1 cellular context compared by ENCODE assay signal in the genomic region with DNA sequence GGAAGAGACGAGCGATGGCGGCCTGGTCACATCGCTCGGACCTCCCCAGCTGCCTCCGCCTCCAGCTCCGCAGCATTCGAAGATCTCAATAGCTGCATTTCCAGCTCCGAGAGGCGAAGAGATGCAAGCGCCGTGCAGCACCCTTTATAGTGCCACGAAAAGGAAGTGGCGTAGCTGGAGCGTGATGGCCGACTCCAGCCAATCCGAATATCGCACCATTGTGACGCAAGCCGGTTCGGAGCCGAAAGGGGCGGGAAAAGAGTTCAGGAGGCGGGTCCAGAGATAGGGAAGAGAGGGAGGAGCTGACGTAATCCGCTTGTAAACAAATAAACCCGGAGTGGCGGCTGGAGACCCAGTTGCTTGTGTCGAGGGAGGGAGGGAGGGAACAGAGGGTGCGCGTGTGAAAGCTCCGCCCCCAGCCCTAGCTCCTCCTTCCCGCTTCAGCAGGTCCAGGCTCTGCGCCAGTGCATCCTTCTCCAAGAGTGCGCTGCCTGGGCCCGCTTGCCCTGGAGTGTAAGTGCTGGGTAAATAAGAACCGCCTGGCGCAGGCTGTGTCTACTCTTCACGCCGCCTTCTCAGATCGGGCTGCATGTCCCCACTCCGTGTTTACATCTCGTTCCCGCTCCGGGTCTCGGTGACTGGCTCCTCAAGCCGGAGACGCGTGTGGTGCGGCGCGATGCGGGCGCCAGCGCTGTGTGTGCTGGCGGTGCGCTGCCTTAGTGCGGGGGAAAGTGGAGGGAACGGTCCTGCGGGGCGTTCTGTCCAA.
TF ChIP-seq lines count a peak whose summit lies in the region.

A gene with protein sequence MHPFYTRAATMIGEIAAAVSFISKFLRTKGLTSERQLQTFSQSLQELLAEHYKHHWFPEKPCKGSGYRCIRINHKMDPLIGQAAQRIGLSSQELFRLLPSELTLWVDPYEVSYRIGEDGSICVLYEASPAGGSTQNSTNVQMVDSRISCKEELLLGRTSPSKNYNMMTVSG (minus strand): TSS at position 116 of the 766 bp plus-strand sequence. CDS start 311 bp downstream, outside the sequence.

TF ChIP-seq in K562, 482 proteins besides CTCF, POLR2A, EP300 and RAD21 (continued from another document and continues in another):
- TF ChIP-seq, protein P1, sequence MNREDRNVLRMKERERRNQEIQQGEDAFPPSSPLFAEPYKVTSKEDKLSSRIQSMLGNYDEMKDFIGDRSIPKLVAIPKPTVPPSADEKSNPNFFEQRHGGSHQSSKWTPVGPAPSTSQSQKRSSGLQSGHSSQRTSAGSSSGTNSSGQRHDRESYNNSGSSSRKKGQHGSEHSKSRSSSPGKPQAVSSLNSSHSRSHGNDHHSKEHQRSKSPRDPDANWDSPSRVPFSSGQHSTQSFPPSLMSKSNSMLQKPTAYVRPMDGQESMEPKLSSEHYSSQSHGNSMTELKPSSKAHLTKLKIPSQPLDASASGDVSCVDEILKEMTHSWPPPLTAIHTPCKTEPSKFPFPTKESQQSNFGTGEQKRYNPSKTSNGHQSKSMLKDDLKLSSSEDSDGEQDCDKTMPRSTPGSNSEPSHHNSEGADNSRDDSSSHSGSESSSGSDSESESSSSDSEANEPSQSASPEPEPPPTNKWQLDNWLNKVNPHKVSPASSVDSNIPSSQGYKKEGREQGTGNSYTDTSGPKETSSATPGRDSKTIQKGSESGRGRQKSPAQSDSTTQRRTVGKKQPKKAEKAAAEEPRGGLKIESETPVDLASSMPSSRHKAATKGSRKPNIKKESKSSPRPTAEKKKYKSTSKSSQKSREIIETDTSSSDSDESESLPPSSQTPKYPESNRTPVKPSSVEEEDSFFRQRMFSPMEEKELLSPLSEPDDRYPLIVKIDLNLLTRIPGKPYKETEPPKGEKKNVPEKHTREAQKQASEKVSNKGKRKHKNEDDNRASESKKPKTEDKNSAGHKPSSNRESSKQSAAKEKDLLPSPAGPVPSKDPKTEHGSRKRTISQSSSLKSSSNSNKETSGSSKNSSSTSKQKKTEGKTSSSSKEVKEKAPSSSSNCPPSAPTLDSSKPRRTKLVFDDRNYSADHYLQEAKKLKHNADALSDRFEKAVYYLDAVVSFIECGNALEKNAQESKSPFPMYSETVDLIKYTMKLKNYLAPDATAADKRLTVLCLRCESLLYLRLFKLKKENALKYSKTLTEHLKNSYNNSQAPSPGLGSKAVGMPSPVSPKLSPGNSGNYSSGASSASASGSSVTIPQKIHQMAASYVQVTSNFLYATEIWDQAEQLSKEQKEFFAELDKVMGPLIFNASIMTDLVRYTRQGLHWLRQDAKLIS (CRISPR knock-in tag; IDR thresholded peaks at IDR 0.05), result peak; percentile 93; the same call in 1 of the 2 replicates
- TF ChIP-seq, protein P2, sequence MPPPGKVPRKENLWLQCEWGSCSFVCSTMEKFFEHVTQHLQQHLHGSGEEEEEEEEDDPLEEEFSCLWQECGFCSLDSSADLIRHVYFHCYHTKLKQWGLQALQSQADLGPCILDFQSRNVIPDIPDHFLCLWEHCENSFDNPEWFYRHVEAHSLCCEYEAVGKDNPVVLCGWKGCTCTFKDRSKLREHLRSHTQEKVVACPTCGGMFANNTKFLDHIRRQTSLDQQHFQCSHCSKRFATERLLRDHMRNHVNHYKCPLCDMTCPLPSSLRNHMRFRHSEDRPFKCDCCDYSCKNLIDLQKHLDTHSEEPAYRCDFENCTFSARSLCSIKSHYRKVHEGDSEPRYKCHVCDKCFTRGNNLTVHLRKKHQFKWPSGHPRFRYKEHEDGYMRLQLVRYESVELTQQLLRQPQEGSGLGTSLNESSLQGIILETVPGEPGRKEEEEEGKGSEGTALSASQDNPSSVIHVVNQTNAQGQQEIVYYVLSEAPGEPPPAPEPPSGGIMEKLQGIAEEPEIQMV (tag; conservative IDR thresholded peaks at IDR 0.05; ENCODE audit: low read depth), result no peak
- TF ChIP-seq ZNF41 (CRISPR knock-in tag; conservative IDR thresholded peaks at IDR 0.05), result no peak
- TF ChIP-seq ZNF830 (CRISPR knock-in tag; IDR thresholded peaks at IDR 0.05), result 0 out of 2 replicates have a peak, but pooled peaks have one; percentile 72
- no peak for TF ChIP-seq TAF15 (IDR thresholded peaks at IDR 0.05; ENCODE audit: low read depth, low read length)
- TF ChIP-seq FOXK2 (conservative IDR thresholded peaks at IDR 0.05 in 1 of 2, IDR thresholded peaks at IDR 0.05 in 1 of 2; ENCODE audit: low read depth in 2 of 2), result peak; percentile 87 to 93; a peak in 3 of 4 replicates
- TF ChIP-seq, protein P3, sequence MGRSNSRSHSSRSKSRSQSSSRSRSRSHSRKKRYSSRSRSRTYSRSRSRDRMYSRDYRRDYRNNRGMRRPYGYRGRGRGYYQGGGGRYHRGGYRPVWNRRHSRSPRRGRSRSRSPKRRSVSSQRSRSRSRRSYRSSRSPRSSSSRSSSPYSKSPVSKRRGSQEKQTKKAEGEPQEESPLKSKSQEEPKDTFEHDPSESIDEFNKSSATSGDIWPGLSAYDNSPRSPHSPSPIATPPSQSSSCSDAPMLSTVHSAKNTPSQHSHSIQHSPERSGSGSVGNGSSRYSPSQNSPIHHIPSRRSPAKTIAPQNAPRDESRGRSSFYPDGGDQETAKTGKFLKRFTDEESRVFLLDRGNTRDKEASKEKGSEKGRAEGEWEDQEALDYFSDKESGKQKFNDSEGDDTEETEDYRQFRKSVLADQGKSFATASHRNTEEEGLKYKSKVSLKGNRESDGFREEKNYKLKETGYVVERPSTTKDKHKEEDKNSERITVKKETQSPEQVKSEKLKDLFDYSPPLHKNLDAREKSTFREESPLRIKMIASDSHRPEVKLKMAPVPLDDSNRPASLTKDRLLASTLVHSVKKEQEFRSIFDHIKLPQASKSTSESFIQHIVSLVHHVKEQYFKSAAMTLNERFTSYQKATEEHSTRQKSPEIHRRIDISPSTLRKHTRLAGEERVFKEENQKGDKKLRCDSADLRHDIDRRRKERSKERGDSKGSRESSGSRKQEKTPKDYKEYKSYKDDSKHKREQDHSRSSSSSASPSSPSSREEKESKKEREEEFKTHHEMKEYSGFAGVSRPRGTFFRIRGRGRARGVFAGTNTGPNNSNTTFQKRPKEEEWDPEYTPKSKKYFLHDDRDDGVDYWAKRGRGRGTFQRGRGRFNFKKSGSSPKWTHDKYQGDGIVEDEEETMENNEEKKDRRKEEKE (IDR thresholded peaks at IDR 0.05; ENCODE audit: borderline replicate concordance in 1 of 2, control insufficient read depth in 1 of 2, low read depth in 2 of 2, low read length in 1 of 2), result 0 out of 4 replicates have a peak, but pooled peaks of 1 of the 2 experiments have one; percentile 57
- no peak for TF ChIP-seq ZNF644 (tag; IDR thresholded peaks at IDR 0.05; ENCODE audit: low read depth)
- TF ChIP-seq, protein P4, sequence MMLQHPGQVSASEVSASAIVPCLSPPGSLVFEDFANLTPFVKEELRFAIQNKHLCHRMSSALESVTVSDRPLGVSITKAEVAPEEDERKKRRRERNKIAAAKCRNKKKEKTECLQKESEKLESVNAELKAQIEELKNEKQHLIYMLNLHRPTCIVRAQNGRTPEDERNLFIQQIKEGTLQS (IDR thresholded peaks at IDR 0.05), result peak; percentile 95
- TF ChIP-seq, protein P4 (CRISPR knock-in tag; conservative IDR thresholded peaks at IDR 0.05), result no peak
- TF ChIP-seq RBM15 (IDR thresholded peaks at IDR 0.05; ENCODE audit: insufficient read depth, low read length), result no peak
- TF ChIP-seq SMAD2 (IDR thresholded peaks at IDR 0.05; ENCODE audit: low read depth, low read length), result no peak
- peak; percentile 36 for TF ChIP-seq FOS (IDR thresholded peaks at IDR 0.05; ENCODE audit: extremely low read depth, insufficient read length)
- peak; percentile 77 for TF ChIP-seq CHD1 (IDR thresholded peaks at IDR 0.05; ENCODE audit: low read length)
- TF ChIP-seq ZC3H8 (IDR thresholded peaks at IDR 0.05), result no peak
- TF ChIP-seq TAF7 (tag; IDR thresholded peaks at IDR 0.05), result peak; percentile 96
- no peak; the same call in 1 of the 2 replicates for TF ChIP-seq FOXP1 (CRISPR knock-in tag; IDR thresholded peaks at IDR 0.05)
- TF ChIP-seq, protein P5, sequence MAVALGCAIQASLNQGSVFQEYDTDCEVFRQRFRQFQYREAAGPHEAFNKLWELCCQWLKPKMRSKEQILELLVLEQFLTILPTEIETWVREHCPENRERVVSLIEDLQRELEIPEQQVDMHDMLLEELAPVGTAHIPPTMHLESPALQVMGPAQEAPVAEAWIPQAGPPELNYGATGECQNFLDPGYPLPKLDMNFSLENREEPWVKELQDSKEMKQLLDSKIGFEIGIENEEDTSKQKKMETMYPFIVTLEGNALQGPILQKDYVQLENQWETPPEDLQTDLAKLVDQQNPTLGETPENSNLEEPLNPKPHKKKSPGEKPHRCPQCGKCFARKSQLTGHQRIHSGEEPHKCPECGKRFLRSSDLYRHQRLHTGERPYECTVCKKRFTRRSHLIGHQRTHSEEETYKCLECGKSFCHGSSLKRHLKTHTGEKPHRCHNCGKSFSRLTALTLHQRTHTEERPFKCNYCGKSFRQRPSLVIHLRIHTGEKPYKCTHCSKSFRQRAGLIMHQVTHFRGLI (CRISPR knock-in tag; IDR thresholded peaks at IDR 0.05), result no peak
- TF ChIP-seq ELF2 (CRISPR knock-in tag; IDR thresholded peaks at IDR 0.05), result peak; percentile 23; the same call in 1 of the 2 replicates
- TF ChIP-seq MAFK (IDR thresholded peaks at IDR 0.05; ENCODE audit: low read length), result no peak
- no peak for TF ChIP-seq FOXA1 (IDR thresholded peaks at IDR 0.05; ENCODE audit: borderline replicate concordance)
- TF ChIP-seq POLR2AphosphoS5 (IDR thresholded peaks at IDR 0.05; ENCODE audit: control insufficient read depth, insufficient read depth, low read depth, low read length), result peak; percentile 100
- peak; percentile 86 for TF ChIP-seq HDAC2 (IDR thresholded peaks at IDR 0.05)
- TF ChIP-seq, protein P6, sequence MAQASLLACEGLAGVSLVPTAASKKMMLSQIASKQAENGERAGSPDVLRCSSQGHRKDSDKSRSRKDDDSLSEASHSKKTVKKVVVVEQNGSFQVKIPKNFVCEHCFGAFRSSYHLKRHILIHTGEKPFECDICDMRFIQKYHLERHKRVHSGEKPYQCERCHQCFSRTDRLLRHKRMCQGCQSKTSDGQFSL (CRISPR knock-in tag; IDR thresholded peaks at IDR 0.05), result peak; percentile 31; the same call in 1 of the 2 replicates
- TF ChIP-seq, protein P6 (tag; IDR thresholded peaks at IDR 0.05), result no peak
- TF ChIP-seq SIN3A (IDR thresholded peaks at IDR 0.05; ENCODE audit: borderline replicate concordance in 2 of 2, control insufficient read depth in 1 of 2, low read depth in 2 of 2, low read length in 2 of 2), result peak; percentile 74 to 88; a peak in 1 of 4 replicates
- TF ChIP-seq ZNF778 (CRISPR knock-in tag; IDR thresholded peaks at IDR 0.05), result no peak
- TF ChIP-seq CBFB (CRISPR knock-in tag; IDR thresholded peaks at IDR 0.05), result no peak
- TF ChIP-seq ATF1 (CRISPR knock-in tag; IDR thresholded peaks at IDR 0.05), result no peak
- peak; percentile 97 for TF ChIP-seq ATF1 (tag; IDR thresholded peaks at IDR 0.05)
